9 cellular contexts compared by ENCODE assay signal in genomic region chr12:107441906-107442305, GRCh38.
DNase-seq lines count a peak whose midpoint lies in the region; ATAC-seq and TF ChIP-seq lines count a peak whose summit lies in the region.
"Had no signal": no experiment of that assay in that cellular context is flagged by ENCODE, and none has a peak within 500 bp of the region (broad histone marks: within the 10 kb centered on the region; RNA-seq: fewer than 3 reads in every experiment).

No MANE protein-coding gene starts in this region.

- H3K9ac ChIP-seq in H9 (ENCODE audit: extremely low read depth, insufficient read length, low read length): no peak overlapping the region

- H3K23ac ChIP-seq in H9 (ENCODE audit: insufficient read length, low read depth, low read length): no peak overlapping the region

- ATAC-seq in natural killer cell (peak; percentile 85 to 91 (median 86)), HG02973 (IDR thresholded peaks at IDR 0.05; ENCODE audit: unreplicated experiment) (no peak)

- no peak overlapping the region for H3T11ph ChIP-seq in H9 (ENCODE audit: low read length)

- no peak overlapping the region for H2AK5ac ChIP-seq in H9 (ENCODE audit: insufficient read length, low read length)

- no peak overlapping the region for H4K91ac ChIP-seq in H9 (ENCODE audit: insufficient read length, low read depth, low read length)

- no CpG with 5 or more reads among the region's 8 CpGs for WGBS in H9 (ENCODE audit: extremely low coverage, insufficient read length, low lambda C conversion rate)

- H3K27ac Mint-ChIP-seq in natural killer cell: no peak overlapping the region
- H3K27ac Mint-ChIP-seq in H9: no peak overlapping the region

- no peaks in the 10 kb centered on the region for H3K79me2 ChIP-seq in H9 (ENCODE audit: insufficient read depth, low read length)

- H3K36me3 Mint-ChIP-seq in natural killer cell (no peaks in the 10 kb centered on the region), H9 (ENCODE audit: insufficient read depth in 1 of 3, low read depth in 3 of 3) (no peaks in the 10 kb centered on the region)

- no peak overlapping the region for H3K4me2 ChIP-seq in H9 (ENCODE audit: insufficient read depth, insufficient read length, low read length)

- H3K4me1 Mint-ChIP-seq in natural killer cell: peaks cover 29 to 43% of the 10 kb centered on the region in 2 donors
- peaks cover 21 to 24% of the 10 kb centered on the region in 2 experiments for H3K4me1 Mint-ChIP-seq in H9

- no peak overlapping the region for H2BK20ac ChIP-seq in H9 (ENCODE audit: low read depth, low read length, poor library complexity, severe bottlenecking)

- H3K79me1 ChIP-seq in H9 (ENCODE audit: insufficient read depth, low read depth, low read length, poor library complexity, severe bottlenecking): no peaks in the 10 kb centered on the region

- H3K9me3 ChIP-seq in KOPT-K1 (ENCODE audit: insufficient read depth, low read length, poor library complexity, severe bottlenecking) (no peaks in the 10 kb centered on the region), H9 (ENCODE audit: control insufficient read depth, low read depth, low read length) (no peaks in the 10 kb centered on the region)

- H4K5ac ChIP-seq in H9 (ENCODE audit: insufficient read length, low read depth, low read length): no peak overlapping the region

- peaks cover 4% of the 10 kb centered on the region; the same call in 1 of the 2 replicates for H3K4me1 ChIP-seq in H9 (ENCODE audit: insufficient read depth, low read length)

- no peak overlapping the region for H2BK120ac ChIP-seq in H9 (ENCODE audit: low read depth, low read length, poor library complexity, severe bottlenecking)

- H3K27me3 Mint-ChIP-seq in natural killer cell (ENCODE audit: low read depth in 2 of 2) (peaks cover 2 to 17% of the 10 kb centered on the region in 2 donors), H9 (ENCODE audit: low read depth) (no peaks in the 10 kb centered on the region; the same call in 1 of the 2 replicates)

- H3K4ac ChIP-seq in H9 (ENCODE audit: low read depth, low read length): no peak overlapping the region

- H2BK12ac ChIP-seq in H9 (ENCODE audit: insufficient read length, low read depth, low read length): no peak overlapping the region

- H3K23me2 ChIP-seq in H9 (ENCODE audit: insufficient read length, low read depth, low read length, poor library complexity, severe bottlenecking): no peaks in the 10 kb centered on the region

- no peak overlapping the region for H3K56ac ChIP-seq in H9 (ENCODE audit: insufficient read length, low read depth, low read length)

- H2AFZ ChIP-seq in H9 (ENCODE audit: low read length): no peak overlapping the region

- no peaks in the 10 kb centered on the region for H4K20me1 ChIP-seq in H9 (ENCODE audit: control insufficient read depth, insufficient read depth, insufficient read length)

- H3K4me3 Mint-ChIP-seq in natural killer cell: peak overlapping the region; percentile 68
- no peak overlapping the region for H3K4me3 Mint-ChIP-seq in H9

- H3K4me3 ChIP-seq in AG10803 (ENCODE audit: low read length) (peak overlapping the region; percentile 40), cardiac fibroblast (replicated peaks in 1 of 2; ENCODE audit: low read depth in 2 of 2, low read length in 2 of 2) (no peak overlapping the region)

- H4K8ac ChIP-seq in H9 (replicated peaks; ENCODE audit: insufficient read length, low read depth, low read length): no peak overlapping the region

- H3K36me3 ChIP-seq in KOPT-K1 (ENCODE audit: insufficient read depth, low read length): no peaks in the 10 kb centered on the region

- H3K18ac ChIP-seq in H9 (ENCODE audit: insufficient read length, low read depth, low read length): no peak overlapping the region

- intact Hi-C loops in natural killer cell (cut with micrococcal nuclease): no loop called here

- no peak for TF ChIP-seq CTCF in AG10803 (conservative IDR thresholded peaks at IDR 0.05; ENCODE audit: low read length)
- no peak for TF ChIP-seq CTCF in cardiac fibroblast (IDR thresholded peaks at IDR 0.05; ENCODE audit: low read depth, low read length)
- TF ChIP-seq CTCF in natural killer cell (IDR thresholded peaks at IDR 0.05): no peak
- TF ChIP-seq CTCF in H9 (conservative IDR thresholded peaks at IDR 0.05): no peak

- H3K14ac ChIP-seq in H9 (ENCODE audit: insufficient read depth, low read length): no peak overlapping the region

- H3K9me3 Mint-ChIP-seq in natural killer cell (no peaks in the 10 kb centered on the region), H9 (no peaks in the 10 kb centered on the region)

- no peaks in the 10 kb centered on the region for H3K27me3 ChIP-seq in H9 (ENCODE audit: insufficient read depth, low read length)

- DNase-seq in AG10803 (ENCODE audit: low read depth): peak; percentile 62
- DNase-seq in cardiac fibroblast (ENCODE audit: low read depth in 2 of 2): peak; percentile 15 to 27
- DNase-seq in natural killer cell: no peak
- no peak for DNase-seq in NCI-H526 treated with DMSO at 0.1 percent for 48 hours (lab: John Stamatoyannopoulos, UW)
- DNase-seq in central memory CD4-positive, alpha-beta T cell: no peak
- no peak for DNase-seq in H9
- DNase-seq: amygdala had no signal

- peak overlapping the region; percentile 44 for H3K27ac ChIP-seq in KOPT-K1 (ENCODE audit: low read depth, low read length, poor library complexity, severe bottlenecking)
- H3K27ac ChIP-seq in H9 (ENCODE audit: insufficient read length, low read depth, low read length): no peak overlapping the region

- H2BK15ac ChIP-seq in H9 (ENCODE audit: low read depth, low read length): no peak overlapping the region

- H2BK5ac ChIP-seq in H9 (ENCODE audit: insufficient read length, low read length): no peak overlapping the region

Comparison
In these comparisons a context has a peak if more than half of its experiments do, and no peak if none do; other contexts are left out.
1. DNase-seq: peak in AG10803 (single experiment) and cardiac fibroblast (2 of 2); none in natural killer cell (single experiment), NCI-H526 treated with DMSO at 0.1 percent for 48 hours (single experiment), central memory CD4-positive, alpha-beta T cell (single experiment) and H9 (single experiment).